ENCODE assay signal across 8 cellular contexts in the genomic region with DNA sequence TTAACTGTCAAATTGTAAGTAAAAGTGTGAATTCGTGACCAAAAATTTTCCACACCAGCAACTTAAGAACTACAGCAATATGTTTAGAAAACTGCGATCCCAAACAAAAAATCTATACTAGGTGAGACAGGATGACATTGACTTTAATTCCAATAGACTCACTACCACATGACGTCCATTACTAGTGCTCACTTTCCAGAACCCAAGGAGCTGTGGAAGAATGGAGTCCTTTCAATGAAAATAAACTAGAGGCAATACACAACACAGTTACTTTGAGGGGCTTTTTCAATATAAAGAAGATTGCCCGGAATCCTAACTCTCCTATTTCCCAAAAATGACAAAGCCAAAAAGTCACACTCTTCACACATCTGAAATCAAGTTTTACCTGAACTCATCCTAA. TPM values are rescaled to one million over a fixed set of nuclear protein-coding genes. Genes with fewer than 3 reads are reported as not detected.
DNase-seq lines count a peak whose midpoint lies in the region; ATAC-seq, FAIRE-seq and TF ChIP-seq lines count a peak whose summit lies in the region.

No MANE protein-coding gene starts in this region.

- H3K4me1 ChIP-seq in Peyer's patch (peaks cover 0 to 6% (median 0%) of the 10 kb centered on the region in 4 donors), endothelial cell of umbilical vein (ENCODE audit: control insufficient read depth, extremely low read depth, insufficient read depth, low read length) (peaks cover 13% of the 10 kb centered on the region), pancreas (no peaks in the 10 kb centered on the region)

- no peaks in the 10 kb centered on the region for H3K36me3 Mint-ChIP-seq in CD4-positive, alpha-beta T cell (ENCODE audit: low read depth)

- no peak for ATAC-seq in CD4-positive, alpha-beta T cell (ENCODE audit: poor library complexity)
- no peak for ATAC-seq in pancreas

- intact Hi-C loops in CD4-positive, alpha-beta T cell (cut with DNase I, micrococcal nuclease): loop anchor here (2.0 to 10.0 kb wide), 4 partner anchors 95 to 1393 kb away; a partner anchor contains a TSS
- intact Hi-C loops in endothelial cell of umbilical vein (cut with micrococcal nuclease): loop anchor here (2.0 to 5.0 kb wide), 3 partner anchors 70 to 159 kb away; no protein-coding TSS in a partner anchor
- intact Hi-C loops in pancreas (cut with DNase I): no loop called here

- H3K9me3 Mint-ChIP-seq in CD4-positive, alpha-beta T cell: no peaks in the 10 kb centered on the region

- no peak overlapping the region for H3K27ac Mint-ChIP-seq in CD4-positive, alpha-beta T cell

- H3K27me3 ChIP-seq in CD4-positive, alpha-beta T cell (ENCODE audit: control insufficient read depth, insufficient read depth, low read length): peaks cover 46% of the 10 kb centered on the region
- H3K27me3 ChIP-seq in Peyer's patch (no peaks in the 10 kb centered on the region), endothelial cell of umbilical vein (ENCODE audit: control insufficient read depth in 2 of 2, insufficient read depth in 2 of 2, low read length in 2 of 2) (no peaks in the 10 kb centered on the region), pancreas (no peaks in the 10 kb centered on the region)

- no peak for DNase-seq in CD4-positive, alpha-beta T cell
- DNase-seq in Peyer's patch: no peak
- no peak for DNase-seq in endothelial cell of umbilical vein (ENCODE audit: low read depth, low spot score)
- DNase-seq in pancreas: no peak
- no peak for DNase-seq in NCI-H146 (lab: John Stamatoyannopoulos, UW)
- no peak for DNase-seq in NCI-H774 (lab: John Stamatoyannopoulos, UW)
- no peak for DNase-seq in activated CD4-positive, alpha-beta T cell treated with anti-CD3 and anti-CD28 coated beads for 48 hours
- no peak for DNase-seq in mesenteric fat pad (ENCODE audit: low spot score)

- H4K20me1 ChIP-seq in endothelial cell of umbilical vein (replicated peaks; ENCODE audit: control insufficient read depth, extremely low read depth, insufficient read depth, low read length): no peaks in the 10 kb centered on the region

- peaks cover 71% of the 10 kb centered on the region for H3K27me3 Mint-ChIP-seq in CD4-positive, alpha-beta T cell

- dilution Hi-C loops in endothelial cell of umbilical vein (cut with MboI; ENCODE audit: extremely low pct_ligation_motif_present, low sequenced_read_pairs): no loop called here

- no peak for TF ChIP-seq CTCF in CD4-positive, alpha-beta T cell (IDR thresholded peaks at IDR 0.05)
- TF ChIP-seq CTCF in Peyer's patch (IDR thresholded peaks at IDR 0.05): no peak
- no peak for TF ChIP-seq CTCF in endothelial cell of umbilical vein (IDR thresholded peaks at IDR 0.05; ENCODE audit: extremely low read depth in 1 of 2, insufficient read depth in 1 of 2, low read depth in 1 of 2, low read length in 2 of 2)
- no peak for TF ChIP-seq CTCF in pancreas (IDR thresholded peaks at IDR 0.05)

- H3K4me3 ChIP-seq in Peyer's patch (peak overlapping the region in 3 of 4 donors; percentile 61 to 67 (median 65)), endothelial cell of umbilical vein (replicated peaks in 1 of 3; ENCODE audit: insufficient read depth in 1 of 3, low read depth in 1 of 3, low read length in 3 of 3) (peak overlapping the region; percentile 49 to 83 (median 83)), pancreas (peak overlapping the region; percentile 63 to 87 (median 76))

- CTCF ChIA-PET in CD4-positive, alpha-beta T cell (lab: Charles Lee): no interaction called here
- CTCF ChIA-PET in endothelial cell of umbilical vein (lab: Charles Lee): interaction anchor here (1.2 to 3.4 kb wide), 4 partner anchors 16 to 203 kb away, joined by 3 to 13 read pairs (median 4); no protein-coding TSS in a partner anchor

- WGBS in pancreas, 2 donors: 18 to 28% methylated on average over 4 of the region's 4 CpGs

- TF ChIP-seq POLR2A in Peyer's patch (IDR thresholded peaks at IDR 0.05) (no peak), endothelial cell of umbilical vein (IDR thresholded peaks at IDR 0.05; ENCODE audit: low read depth, low read length) (no peak)

- peaks cover 15% of the 10 kb centered on the region for H3K4me1 Mint-ChIP-seq in CD4-positive, alpha-beta T cell (ENCODE audit: low read depth)

- H2AFZ ChIP-seq in endothelial cell of umbilical vein (ENCODE audit: low read depth, low read length): peak overlapping the region; percentile 70

- no peaks in the 10 kb centered on the region for H3K36me3 ChIP-seq in Peyer's patch
- no peaks in the 10 kb centered on the region for H3K36me3 ChIP-seq in endothelial cell of umbilical vein (ENCODE audit: control insufficient read depth in 2 of 2, extremely low read depth in 1 of 2, insufficient read depth in 2 of 2, low read length in 2 of 2)
- H3K36me3 ChIP-seq in pancreas: no peaks in the 10 kb centered on the region

- POLR2A ChIA-PET in CD4-positive, alpha-beta T cell (lab: Charles Lee): interaction anchor here (0.8 to 1.3 kb wide), 2 partner anchors 123 to 256 kb away, joined by 5 to 6 read pairs; a partner anchor contains a TSS
- POLR2A ChIA-PET in endothelial cell of umbilical vein (lab: Charles Lee): no interaction called here

- H3K9me1 ChIP-seq in endothelial cell of umbilical vein (replicated peaks; ENCODE audit: control insufficient read depth, extremely low read depth, insufficient read depth, low read length): no peaks in the 10 kb centered on the region

- peaks cover 2% of the 10 kb centered on the region for H3K79me2 ChIP-seq in endothelial cell of umbilical vein (ENCODE audit: control insufficient read depth, insufficient read depth, low read length)

- H3K9ac ChIP-seq in endothelial cell of umbilical vein (replicated peaks; ENCODE audit: extremely low read depth, insufficient read depth, low read length): peak overlapping the region; percentile 81

- H3K4me2 ChIP-seq in endothelial cell of umbilical vein (ENCODE audit: insufficient read depth, low read length): peak overlapping the region; percentile 98

- H3K27ac ChIP-seq in CD4-positive, alpha-beta T cell (ENCODE audit: low read depth, low read length): no peak overlapping the region
- H3K27ac ChIP-seq in Peyer's patch (peak overlapping the region; percentile 76 to 95 (median 82)), endothelial cell of umbilical vein (ENCODE audit: insufficient read depth, low read depth, low read length) (no peak overlapping the region), pancreas (peak overlapping the region in 3 of 4 donors; percentile 95 to 97 (median 97))

- TSS peak; percentile 29 for BruUV-seq in endothelial cell of umbilical vein (replicated peaks; lab: Mats Ljungman, UMichigan)

- H3K9me3 ChIP-seq in CD4-positive, alpha-beta T cell (ENCODE audit: control insufficient read depth, low read length): no peaks in the 10 kb centered on the region
- H3K9me3 ChIP-seq in Peyer's patch (no peaks in the 10 kb centered on the region), endothelial cell of umbilical vein (replicated peaks; ENCODE audit: control insufficient read depth, insufficient read depth, low read length) (no peaks in the 10 kb centered on the region), pancreas (no peaks in the 10 kb centered on the region)

- peak overlapping the region; percentile 86 for H3K4me3 Mint-ChIP-seq in CD4-positive, alpha-beta T cell

- FAIRE-seq in endothelial cell of umbilical vein (lab: Jason Lieb, UNC): no peak
- no peak for FAIRE-seq in pancreas (lab: Jason Lieb, UNC)

TF ChIP-seq in endothelial cell of umbilical vein, 7 proteins besides CTCF, POLR2A, EP300 and RAD21:
- no peak for TF ChIP-seq GATA2 (IDR thresholded peaks at IDR 0.05; ENCODE audit: insufficient read depth, insufficient read length, low read depth, low read length)
- TF ChIP-seq MYC (IDR thresholded peaks at IDR 0.05; ENCODE audit: low read depth, low read length): no peak
- TF ChIP-seq JUN (IDR thresholded peaks at IDR 0.05; ENCODE audit: borderline replicate concordance, insufficient read depth, insufficient read length, low read depth): no peak
- no peak for TF ChIP-seq EZH2 (IDR thresholded peaks at IDR 0.05; ENCODE audit: borderline replicate concordance, low read depth, low read length, severe bottlenecking)
- no peak for TF ChIP-seq FOS (IDR thresholded peaks at IDR 0.05; ENCODE audit: borderline replicate concordance, insufficient read depth, low read length)
- TF ChIP-seq, protein P1, sequence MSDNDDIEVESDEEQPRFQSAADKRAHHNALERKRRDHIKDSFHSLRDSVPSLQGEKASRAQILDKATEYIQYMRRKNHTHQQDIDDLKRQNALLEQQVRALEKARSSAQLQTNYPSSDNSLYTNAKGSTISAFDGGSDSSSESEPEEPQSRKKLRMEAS (IDR thresholded peaks at IDR 0.05; ENCODE audit: insufficient read depth, insufficient read length): no peak
- no peak for TF ChIP-seq POLR2AphosphoS5 (IDR thresholded peaks at IDR 0.05; ENCODE audit: insufficient read depth, low read depth, low read length)

RNA-seq across cellular contexts. Expression of a gene that starts 1.4 kb away (rescaled TPM):
- total RNA-seq in CD4-positive, alpha-beta T cell: 1 to 10 TPM in 1 of 2 experiments, under 1 TPM in 1; 0.80 to 1.1 TPM
- total RNA-seq in Peyer's patch: 100 to 1,000 TPM in 3 of 4 donors, 10 to 100 TPM in 1; 57.8 to 168 (median 129) TPM
- 11.9 and 12.1 TPM in 2 replicates for total RNA-seq in endothelial cell of umbilical vein
- polyA plus RNA-seq in endothelial cell of umbilical vein: 7.2 and 8.4 TPM in 2 replicates
- polyA plus RNA-seq in endothelial cell of umbilical vein (2011; cell fraction: cytosol; rRNA removed): 9.5 and 11.7 TPM in 2 replicates
- polyA plus RNA-seq in endothelial cell of umbilical vein (2011; cell fraction: nucleus; rRNA removed): 13.6 and 15.7 TPM in 2 replicates
- 13.2 and 17.3 TPM in 2 replicates for polyA plus RNA-seq in endothelial cell of umbilical vein (2012)
- polyA minus RNA-seq in endothelial cell of umbilical vein: 9.1 and 22.2 TPM in 2 replicates
- 3.0 TPM for polyA minus RNA-seq in endothelial cell of umbilical vein (2011; cell fraction: cytosol; rRNA and poly(A)+ RNA removed)
- polyA minus RNA-seq in endothelial cell of umbilical vein (2011; cell fraction: nucleus; rRNA and poly(A)+ RNA removed): 25.4 and 26.6 TPM in 2 replicates
- 10 to 100 TPM in 4 of 6 donors, 1 to 10 TPM in 2; 8.2 to 26.7 (median 12.4) TPM for total RNA-seq in pancreas
- 10 to 100 TPM in 1 of 2 donors, 1 to 10 TPM in 1; 8.6 to 10.3 TPM for polyA plus RNA-seq in pancreas
- total RNA-seq in mesenteric fat pad: 299 TPM

Comparison
In these comparisons a context has a peak if more than half of its experiments do, and no peak if none do; other contexts are left out.
1. H3K27ac ChIP-seq: peak in Peyer's patch (4 of 4) and pancreas (3 of 4); none in CD4-positive, alpha-beta T cell (single experiment) and endothelial cell of umbilical vein (single experiment).
2. intact Hi-C loops: an anchor here in CD4-positive, alpha-beta T cell (2.0 to 10.0 kb wide) and endothelial cell of umbilical vein (2.0 to 5.0 kb wide); none called in pancreas.
3. Peak in every context shown above with its lines, with median percentiles within 50 percentile points of each other: H3K4me3 ChIP-seq.